In genomic region chr19:46787040-46787330, GRCh38 we compare ENCODE assay signal across 8 cellular contexts. TPM values are rescaled to one million over a fixed set of nuclear protein-coding genes. Genes with fewer than 3 reads are reported as not detected.
DNase-seq lines count a peak whose midpoint lies in the region; ATAC-seq and TF ChIP-seq lines count a peak whose summit lies in the region.

No MANE protein-coding gene starts in this region.

- H3K9me3 ChIP-seq in KOPT-K1 (ENCODE audit: insufficient read depth, low read length, poor library complexity, severe bottlenecking) (no peaks in the 10 kb centered on the region), colonic mucosa (no peaks in the 10 kb centered on the region)
- no peaks in the 10 kb centered on the region for H3K9me3 ChIP-seq in naive thymus-derived CD4-positive, alpha-beta T cell (ENCODE audit: control insufficient read depth in 2 of 3, low read length in 3 of 3)

- H3K4me1 Mint-ChIP-seq in naive thymus-derived CD4-positive, alpha-beta T cell, result peaks cover 19 to 71% (median 56%) of the 10 kb centered on the region in 7 donors

- H3K27ac Mint-ChIP-seq in naive thymus-derived CD4-positive, alpha-beta T cell, result peak overlapping the region; percentile 54 to 91 (median 83)

- peaks cover 43% of the 10 kb centered on the region for H3K36me3 ChIP-seq in KOPT-K1 (ENCODE audit: insufficient read depth, low read length)
- peaks cover 5% of the 10 kb centered on the region for H3K36me3 ChIP-seq in colonic mucosa
- peaks cover 0 to 8% (median 0%) of the 10 kb centered on the region in 3 experiments for H3K36me3 ChIP-seq in naive thymus-derived CD4-positive, alpha-beta T cell (ENCODE audit: control insufficient read depth in 2 of 3, insufficient read depth in 3 of 3, low read length in 3 of 3)

- CTCF ChIA-PET in naive thymus-derived CD4-positive, alpha-beta T cell (lab: Charles Lee), result interaction anchor here (2.2 kb wide), 1 partner anchor 53 kb away, joined by 7 read pairs; no protein-coding TSS in a partner anchor

- POLR2A ChIA-PET in naive thymus-derived CD4-positive, alpha-beta T cell (lab: Charles Lee), result interaction anchor here (1.0 to 3.4 kb wide), 4 partner anchors 29 to 51 kb away, joined by 3 to 14 read pairs (median 4); no protein-coding TSS in a partner anchor

- no peak for ATAC-seq in naive thymus-derived CD4-positive, alpha-beta T cell
- no peak for ATAC-seq in HG03432 (IDR thresholded peaks at IDR 0.05; ENCODE audit: unreplicated experiment)
- no peak for ATAC-seq in GM19324 (IDR thresholded peaks at IDR 0.05; ENCODE audit: low FRiP score, unreplicated experiment)

- TF ChIP-seq CTCF in AG10803 (conservative IDR thresholded peaks at IDR 0.05; ENCODE audit: low read length), result no peak
- no peak for TF ChIP-seq CTCF in colonic mucosa (IDR thresholded peaks at IDR 0.05)

- H3K4me3 ChIP-seq in AG10803 (ENCODE audit: low read length), result peak overlapping the region; percentile 78
- peak overlapping the region; percentile 84 for H3K4me3 ChIP-seq in colonic mucosa
- peak overlapping the region; percentile 77 for H3K4me3 ChIP-seq in naive thymus-derived CD4-positive, alpha-beta T cell (ENCODE audit: low read length)

- peaks cover 0 to 37% (median 0%) of the 10 kb centered on the region in 5 donors for H3K36me3 Mint-ChIP-seq in naive thymus-derived CD4-positive, alpha-beta T cell

- DNase-seq in AG10803 (ENCODE audit: low read depth) (no peak), colonic mucosa (no peak), AG08395 (ENCODE audit: low spot score) (no peak), NOMO-1 (lab: John Stamatoyannopoulos, UW; ENCODE audit: unreplicated experiment in 2 of 2) (no peak)
- DNase-seq in naive thymus-derived CD4-positive, alpha-beta T cell, result no peak

- H3K4me1 ChIP-seq in colonic mucosa, result peaks cover 13% of the 10 kb centered on the region
- H3K4me1 ChIP-seq in naive thymus-derived CD4-positive, alpha-beta T cell (ENCODE audit: control insufficient read depth in 2 of 2, insufficient read depth in 2 of 2, low read length in 2 of 2), result peaks cover 24 to 39% of the 10 kb centered on the region in 2 donors

- H3K27me3 ChIP-seq in colonic mucosa, result no peaks in the 10 kb centered on the region
- H3K27me3 ChIP-seq in naive thymus-derived CD4-positive, alpha-beta T cell (ENCODE audit: control insufficient read depth in 2 of 2, insufficient read depth in 2 of 2, low read length in 2 of 2), result no peaks in the 10 kb centered on the region

- H3K9ac ChIP-seq in colonic mucosa (ENCODE audit: low read depth in 2 of 2, low read length in 2 of 2), result peak overlapping the region; percentile 96 to 98

- peak overlapping the region; percentile 85 to 91 (median 88) for H3K4me3 Mint-ChIP-seq in naive thymus-derived CD4-positive, alpha-beta T cell

- intact Hi-C loops in colonic mucosa (cut with DNase I), result no loop called here
- intact Hi-C loops in naive thymus-derived CD4-positive, alpha-beta T cell (cut with micrococcal nuclease), result loop anchor here (1.0 to 10.0 kb wide), 7 partner anchors 40 to 488 kb away; partner anchors contain the start of genes AP2S1 (in 1 of the 2), FKRP (in 1 of the 2), INAFM1 (in 1 of the 2) and PRKD2 (in 1 of the 2)

- no peaks in the 10 kb centered on the region for H3K27me3 Mint-ChIP-seq in naive thymus-derived CD4-positive, alpha-beta T cell

- H3K27ac ChIP-seq in KOPT-K1 (ENCODE audit: low read depth, low read length, poor library complexity, severe bottlenecking) (peak overlapping the region; percentile 93), colonic mucosa (peak overlapping the region; percentile 95)
- H3K27ac ChIP-seq in naive thymus-derived CD4-positive, alpha-beta T cell (ENCODE audit: low read depth, low read length), result peak overlapping the region; percentile 62

- no peaks in the 10 kb centered on the region for H3K9me3 Mint-ChIP-seq in naive thymus-derived CD4-positive, alpha-beta T cell

RNA-seq across cellular contexts. Expression of gene SLC1A5, which starts 1.4 kb away (rescaled TPM):
- 100 to 1,000 TPM in 1 of 2 donors, 10 to 100 TPM in 1; 84.3 to 169 TPM for total RNA-seq in colonic mucosa
- total RNA-seq in naive thymus-derived CD4-positive, alpha-beta T cell, result 100 to 1,000 TPM in 1 of 5 experiments, 10 to 100 TPM in 1, 1 to 10 TPM in 3; 3.5 to 120 (median 5.3) TPM
- 1 to 10 TPM; 1.1 to 5.6 TPM for polyA plus RNA-seq in naive thymus-derived CD4-positive, alpha-beta T cell

RNA-seq across cellular contexts. Expression of gene STRN4, which starts 40.7 kb away (rescaled TPM):
- 10 to 100 TPM; 56.5 to 90.0 TPM for total RNA-seq in colonic mucosa
- total RNA-seq in naive thymus-derived CD4-positive, alpha-beta T cell, result 100 to 1,000 TPM in 2 of 5 experiments, 10 to 100 TPM in 3; 81.3 to 120 (median 90.4) TPM
- 10 to 100 TPM; 16.2 to 30.9 TPM for polyA plus RNA-seq in naive thymus-derived CD4-positive, alpha-beta T cell

RNA-seq across cellular contexts. Expression of gene FKRP, which starts 41.1 kb away (rescaled TPM):
- total RNA-seq in colonic mucosa, result 10 to 100 TPM in 1 of 2 donors, 1 to 10 TPM in 1; 8.4 to 10.4 TPM
- total RNA-seq in naive thymus-derived CD4-positive, alpha-beta T cell, result 10 to 100 TPM; 17.5 to 29.8 (median 21.2) TPM
- polyA plus RNA-seq in naive thymus-derived CD4-positive, alpha-beta T cell, result 1 to 10 TPM; 1.8 to 6.8 TPM
